1 cellular context compared by ENCODE assay signal in genomic region chr6:162917506-162917905, GRCh38.
TF ChIP-seq lines count a peak whose summit lies in the region.

No MANE protein-coding gene starts in this region.

TF ChIP-seq in SK-N-SH, 30 proteins besides CTCF, POLR2A, EP300 and RAD21 (continued from another document):
- TF ChIP-seq PBX3 (IDR thresholded peaks at IDR 0.05) (peak; percentile 68), RCOR1 (IDR thresholded peaks at IDR 0.05; ENCODE audit: low read length) (peak; percentile 48; the same call in 1 of the 2 replicates), GATA2 (CRISPR knock-in tag; IDR thresholded peaks at IDR 0.05) (peak; percentile 58), FOXM1 (IDR thresholded peaks at IDR 0.05; ENCODE audit: low read depth) (no peak), REST (IDR thresholded peaks at IDR 0.05; ENCODE audit: low read depth, low read length) (no peak)
- TF ChIP-seq, protein P1, sequence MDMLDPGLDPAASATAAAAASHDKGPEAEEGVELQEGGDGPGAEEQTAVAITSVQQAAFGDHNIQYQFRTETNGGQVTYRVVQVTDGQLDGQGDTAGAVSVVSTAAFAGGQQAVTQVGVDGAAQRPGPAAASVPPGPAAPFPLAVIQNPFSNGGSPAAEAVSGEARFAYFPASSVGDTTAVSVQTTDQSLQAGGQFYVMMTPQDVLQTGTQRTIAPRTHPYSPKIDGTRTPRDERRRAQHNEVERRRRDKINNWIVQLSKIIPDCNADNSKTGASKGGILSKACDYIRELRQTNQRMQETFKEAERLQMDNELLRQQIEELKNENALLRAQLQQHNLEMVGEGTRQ (IDR thresholded peaks at IDR 0.05; ENCODE audit: borderline replicate concordance, low read depth, low read length), result no peak
